ENCODE assay signal across 1 cellular context in the genomic region with DNA sequence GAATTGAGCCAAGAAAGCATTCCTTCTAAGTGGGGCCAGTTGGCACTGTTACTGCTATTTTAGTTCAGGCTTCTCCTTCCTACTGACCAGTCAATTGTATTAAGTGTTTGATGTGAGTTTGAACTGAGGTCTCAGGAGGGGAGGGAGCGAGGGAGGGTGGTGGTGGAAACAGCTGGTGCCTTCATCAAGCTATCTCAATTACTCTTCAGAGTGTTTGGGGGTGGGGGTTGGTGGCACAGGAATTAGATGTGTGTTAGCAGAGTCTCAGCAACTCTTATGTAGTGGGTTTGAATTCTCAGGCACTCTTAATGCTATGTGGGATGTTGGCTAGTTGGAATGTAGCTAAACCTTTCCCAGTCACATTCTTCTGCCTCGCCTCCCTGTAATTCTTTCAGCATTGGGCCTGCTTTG.
TF ChIP-seq lines count a peak whose summit lies in the region.

No MANE protein-coding gene starts in this region.

TF ChIP-seq in H1, 55 proteins besides CTCF, POLR2A, EP300 and RAD21:
- no peak for TF ChIP-seq SRF (IDR thresholded peaks at IDR 0.05; ENCODE audit: low read depth, low read length)
- no peak for TF ChIP-seq KDM5A (IDR thresholded peaks at IDR 0.05; ENCODE audit: low read length)
- TF ChIP-seq CBX5 (IDR thresholded peaks at IDR 0.05; ENCODE audit: low read depth, low read length) = no peak
- TF ChIP-seq SP1 (IDR thresholded peaks at IDR 0.05; ENCODE audit: low read depth, low read length) = peak; percentile 28; the same call in 1 of the 2 replicates
- no peak for TF ChIP-seq ASH2L (IDR thresholded peaks at IDR 0.05; ENCODE audit: low read length)
- TF ChIP-seq HDAC2 (IDR thresholded peaks at IDR 0.05; ENCODE audit: borderline replicate concordance in 1 of 2, low read depth in 2 of 2, low read length in 2 of 2) = no peak
- no peak for TF ChIP-seq BACH1 (IDR thresholded peaks at IDR 0.05; ENCODE audit: low read length)
- TF ChIP-seq TEAD4 (IDR thresholded peaks at IDR 0.05; ENCODE audit: low read depth, low read length) = peak; percentile 78; the same call in 1 of the 2 replicates
- no peak for TF ChIP-seq KDM1A (IDR thresholded peaks at IDR 0.05; ENCODE audit: borderline replicate concordance, low read length)
- TF ChIP-seq RFX5 (IDR thresholded peaks at IDR 0.05; ENCODE audit: borderline replicate concordance, low read depth, low read length) = no peak
- TF ChIP-seq JUN (IDR thresholded peaks at IDR 0.05; ENCODE audit: low read depth, low read length) = no peak
- TF ChIP-seq TCF12 (IDR thresholded peaks at IDR 0.05; ENCODE audit: low read depth, low read length) = 0 out of 2 replicates have a peak, but pooled peaks have one; percentile 7
- TF ChIP-seq TAF7 (optimal IDR thresholded peaks at IDR 0.05; ENCODE audit: borderline replicate concordance, low read depth, low read length) = no peak
- TF ChIP-seq SP4 (IDR thresholded peaks at IDR 0.05; ENCODE audit: low read length) = no peak
- TF ChIP-seq, protein P1, sequence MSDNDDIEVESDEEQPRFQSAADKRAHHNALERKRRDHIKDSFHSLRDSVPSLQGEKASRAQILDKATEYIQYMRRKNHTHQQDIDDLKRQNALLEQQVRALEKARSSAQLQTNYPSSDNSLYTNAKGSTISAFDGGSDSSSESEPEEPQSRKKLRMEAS (IDR thresholded peaks at IDR 0.05) = no peak
- no peak for TF ChIP-seq SIX5 (IDR thresholded peaks at IDR 0.05; ENCODE audit: low read depth, low read length)
